Comparison of ENCODE assay signal across 1 cellular context in genomic region chr11:75508051-75508561, GRCh38.
TF ChIP-seq lines count a peak whose summit lies in the region.

No MANE protein-coding gene starts in this region.

TF ChIP-seq in K562, 482 proteins besides CTCF, POLR2A, EP300 and RAD21 (continued from another document):
- TF ChIP-seq, protein P1, sequence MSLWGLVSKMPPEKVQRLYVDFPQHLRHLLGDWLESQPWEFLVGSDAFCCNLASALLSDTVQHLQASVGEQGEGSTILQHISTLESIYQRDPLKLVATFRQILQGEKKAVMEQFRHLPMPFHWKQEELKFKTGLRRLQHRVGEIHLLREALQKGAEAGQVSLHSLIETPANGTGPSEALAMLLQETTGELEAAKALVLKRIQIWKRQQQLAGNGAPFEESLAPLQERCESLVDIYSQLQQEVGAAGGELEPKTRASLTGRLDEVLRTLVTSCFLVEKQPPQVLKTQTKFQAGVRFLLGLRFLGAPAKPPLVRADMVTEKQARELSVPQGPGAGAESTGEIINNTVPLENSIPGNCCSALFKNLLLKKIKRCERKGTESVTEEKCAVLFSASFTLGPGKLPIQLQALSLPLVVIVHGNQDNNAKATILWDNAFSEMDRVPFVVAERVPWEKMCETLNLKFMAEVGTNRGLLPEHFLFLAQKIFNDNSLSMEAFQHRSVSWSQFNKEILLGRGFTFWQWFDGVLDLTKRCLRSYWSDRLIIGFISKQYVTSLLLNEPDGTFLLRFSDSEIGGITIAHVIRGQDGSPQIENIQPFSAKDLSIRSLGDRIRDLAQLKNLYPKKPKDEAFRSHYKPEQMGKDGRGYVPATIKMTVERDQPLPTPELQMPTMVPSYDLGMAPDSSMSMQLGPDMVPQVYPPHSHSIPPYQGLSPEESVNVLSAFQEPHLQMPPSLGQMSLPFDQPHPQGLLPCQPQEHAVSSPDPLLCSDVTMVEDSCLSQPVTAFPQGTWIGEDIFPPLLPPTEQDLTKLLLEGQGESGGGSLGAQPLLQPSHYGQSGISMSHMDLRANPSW (CRISPR knock-in tag; IDR thresholded peaks at IDR 0.05): no peak
- no peak for TF ChIP-seq ATF1 (CRISPR knock-in tag; IDR thresholded peaks at IDR 0.05)
- TF ChIP-seq ATF1 (tag; IDR thresholded peaks at IDR 0.05): peak; percentile 50
- TF ChIP-seq E2F6 (IDR thresholded peaks at IDR 0.05; ENCODE audit: borderline replicate concordance in 1 of 2, extremely low read depth in 1 of 2, insufficient read depth in 1 of 2, insufficient read length in 1 of 2, low read depth in 1 of 2, low read length in 1 of 2, poor library complexity in 1 of 2, severe bottlenecking in 1 of 2): no peak
- 0 out of 2 replicates have a peak, but pooled peaks have one; percentile 19 for TF ChIP-seq CTBP1 (IDR thresholded peaks at IDR 0.05; ENCODE audit: borderline replicate concordance)
- TF ChIP-seq FOXK2 (conservative IDR thresholded peaks at IDR 0.05 in 1 of 2, IDR thresholded peaks at IDR 0.05 in 1 of 2; ENCODE audit: low read depth in 2 of 2): 0 out of 4 replicates have a peak, but pooled peaks of 1 of the 2 experiments have one; percentile 36
- TF ChIP-seq ZNF717 (CRISPR knock-in tag; IDR thresholded peaks at IDR 0.05): no peak
- TF ChIP-seq BCOR (IDR thresholded peaks at IDR 0.05): peak; percentile 88; the same call in 1 of the 2 replicates
- peak; percentile 50 to 73; a peak in 2 of 4 replicates for TF ChIP-seq FOXA3 (CRISPR knock-in tag; conservative IDR thresholded peaks at IDR 0.05 in 1 of 2, IDR thresholded peaks at IDR 0.05 in 1 of 2)
- no peak for TF ChIP-seq ZNF511 (CRISPR knock-in tag; IDR thresholded peaks at IDR 0.05)
- 0 out of 4 replicates have a peak, but pooled peaks of 1 of the 2 experiments have one; percentile 26 for TF ChIP-seq KDM1A (IDR thresholded peaks at IDR 0.05)
- TF ChIP-seq ZFP36 (IDR thresholded peaks at IDR 0.05; ENCODE audit: low read depth, low read length, partially characterized antibody): peak; percentile 64
